ENCODE assay signal across 1 cellular context in genomic region chr1:30893776-30894507, GRCh38.
A peak's percentile ranks its signal among the peaks of the same experiment; 100 is the strongest.
TF ChIP-seq lines count a peak whose summit lies in the region.

No MANE protein-coding gene starts in this region.

TF ChIP-seq in K562, 482 proteins besides CTCF, POLR2A, EP300 and RAD21 (continued from another document):
- TF ChIP-seq NKRF (IDR thresholded peaks at IDR 0.05; ENCODE audit: borderline replicate concordance) (0 out of 2 replicates have a peak, but pooled peaks have one; percentile 26), SMARCA5 (IDR thresholded peaks at IDR 0.05) (0 out of 2 replicates have a peak, but pooled peaks have one; percentile 37), MLLT1 (IDR thresholded peaks at IDR 0.05) (peak; percentile 42 to 74; a peak in 3 of 4 replicates), ARHGAP35 (IDR thresholded peaks at IDR 0.05; ENCODE audit: partially characterized antibody) (peak; percentile 73), HBP1 (CRISPR knock-in tag; IDR thresholded peaks at IDR 0.05) (0 out of 2 replicates have a peak, but pooled peaks have one; percentile 14), BCOR (IDR thresholded peaks at IDR 0.05) (no peak; the same call in 1 of the 2 replicates)
TF ChIP-seq in K562: peak in this region for 25.
